2 cellular contexts compared by ENCODE assay signal in genomic region chr17:75550139-75550465, GRCh38.
TF ChIP-seq lines count a peak whose summit lies in the region.

No MANE protein-coding gene starts in this region.

TF ChIP-seq in GM23338, 12 proteins besides CTCF, POLR2A, EP300 and RAD21:
- TF ChIP-seq ETS1 (IDR thresholded peaks at IDR 0.05) (no peak), NANOG (IDR thresholded peaks at IDR 0.05; ENCODE audit: borderline replicate concordance) (no peak), EZH2 (IDR thresholded peaks at IDR 0.05; ENCODE audit: low read depth, unreplicated experiment) (no peak), ZNF114 (CRISPR knock-in tag; IDR thresholded peaks at IDR 0.05) (no peak), STAT1 (IDR thresholded peaks at IDR 0.05; ENCODE audit: unreplicated experiment) (no peak), CREB1 (CRISPR knock-in tag; IDR thresholded peaks at IDR 0.05; ENCODE audit: low read depth) (no peak), EZH2phosphoT487 (IDR thresholded peaks at IDR 0.05; ENCODE audit: unreplicated experiment) (no peak), REST (IDR thresholded peaks at IDR 0.05; ENCODE audit: unreplicated experiment) (no peak), ZNF331 (CRISPR knock-in tag; IDR thresholded peaks at IDR 0.05; ENCODE audit: low read depth) (no peak)
TF ChIP-seq in GM23338: peak in this region for 0.

TF ChIP-seq in SK-N-SH, 30 proteins besides CTCF, POLR2A, EP300 and RAD21:
- TF ChIP-seq TEAD4 (IDR thresholded peaks at IDR 0.05; ENCODE audit: borderline replicate concordance, insufficient read depth) (no peak), SMC3 (IDR thresholded peaks at IDR 0.05; ENCODE audit: low read depth, low read length) (no peak), REST (IDR thresholded peaks at IDR 0.05; ENCODE audit: low read depth, low read length) (no peak), USF1 (IDR thresholded peaks at IDR 0.05; ENCODE audit: borderline replicate concordance, low read depth) (no peak), EZH2phosphoT487 (IDR thresholded peaks at IDR 0.05; ENCODE audit: borderline replicate concordance, low read depth) (no peak), USF2 (IDR thresholded peaks at IDR 0.05; ENCODE audit: borderline replicate concordance, low read depth, low read length) (no peak), JUND (IDR thresholded peaks at IDR 0.05) (no peak), TAF1 (IDR thresholded peaks at IDR 0.05; ENCODE audit: borderline replicate concordance, low read depth, low read length) (no peak), MEF2A (IDR thresholded peaks at IDR 0.05; ENCODE audit: borderline replicate concordance, low read depth) (no peak), RXRA (IDR thresholded peaks at IDR 0.05; ENCODE audit: borderline replicate concordance, low read depth) (no peak), FOXJ3 (CRISPR knock-in tag; IDR thresholded peaks at IDR 0.05) (no peak), NRF1 (IDR thresholded peaks at IDR 0.05; ENCODE audit: low read depth, low read length) (no peak), TCF12 (IDR thresholded peaks at IDR 0.05) (no peak), GATA2 (CRISPR knock-in tag; IDR thresholded peaks at IDR 0.05) (no peak), RFX5 (IDR thresholded peaks at IDR 0.05; ENCODE audit: low read length) (no peak)
